ENCODE assay signal across 35 cellular contexts in the genomic region with DNA sequence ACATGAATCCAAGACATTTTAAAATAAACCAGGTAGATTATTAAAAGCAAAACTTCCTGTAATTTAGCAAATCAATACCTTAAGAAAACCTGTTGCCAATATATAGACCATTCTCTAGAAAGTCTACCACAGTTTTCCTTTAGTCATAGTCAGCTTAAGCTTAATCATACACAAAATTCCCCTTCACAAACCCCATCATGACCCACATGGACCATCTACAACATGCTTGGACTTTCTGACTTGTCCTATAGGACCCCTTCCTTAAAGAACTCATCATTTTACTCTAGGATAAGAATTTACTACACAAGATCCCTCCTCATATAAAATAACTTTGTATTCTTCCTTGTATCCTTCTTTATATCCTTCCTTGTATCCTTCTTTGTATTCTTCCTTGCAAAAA. TPM values are rescaled to one million over a fixed set of nuclear protein-coding genes. Genes with fewer than 3 reads are reported as not detected.
"Had no signal": no experiment of that assay in that cellular context is flagged by ENCODE, and none has a peak within 500 bp of the region (broad histone marks: within the 10 kb centered on the region; RNA-seq: fewer than 3 reads in every experiment).

No MANE protein-coding gene starts in this region.

- H3K36me3 ChIP-seq: colonic mucosa, esophagus muscularis mucosa, gastroesophageal sphincter, heart left ventricle, neural progenitor cell, suprapubic skin, transverse colon, upper lobe of right lung, uterus had no signal

- H3K27me3 ChIP-seq: colonic mucosa, heart left ventricle, hepatocyte, suprapubic skin, transverse colon, upper lobe of right lung, uterus had no signal

- H3K36me3 Mint-ChIP-seq: neural progenitor cell had no signal

- FAIRE-seq: endothelial cell of umbilical vein, kidney had no signal

- DNase-seq: colonic mucosa; effector CD8-positive, alpha-beta T cell; endodermal cell; foreskin keratinocyte; heart left ventricle; kidney; mesenchymal stem cell; midbrain; naive thymus-derived CD4-positive, alpha-beta T cell; stimulated activated CD4-positive, alpha-beta T cell treated with anti-CD3 and anti-CD28 coated beads, Interleukin-12 subunit alpha, Interleukin-12 subunit beta, amount 100 ng/mL, for 4 hours; stimulated activated CD4-positive, alpha-beta T cell treated with anti-CD3 and anti-CD28 coated beads, Interleukin-1b, Interleukin-23, amount 100 ng/mL, for 48 hours; stimulated activated CD4-positive, alpha-beta T cell treated with anti-CD3 and anti-CD28 coated beads, Interleukin-4, amount 100 ng/mL, for 1 hour; stimulated activated CD8-positive, alpha-beta memory T cell treated with anti-CD3 and anti-CD28 coated beads, Interleukin-4, amount 100 ng/mL, for 48 hours; stimulated activated naive CD4-positive, alpha-beta T cell; stimulated activated naive CD8-positive, alpha-beta T cell treated with anti-CD3 and anti-CD28 coated beads, Interleukin-15, amount 100 ng/mL, for 72 hours; transverse colon; upper lobe of right lung; uterus had no signal

- H3K27ac ChIP-seq: colonic mucosa, esophagus muscularis mucosa, foreskin keratinocyte, gastroesophageal sphincter, heart left ventricle, hepatocyte, neural progenitor cell, parathyroid adenoma, suprapubic skin, transverse colon, upper lobe of right lung, uterus had no signal

- H3K4me3 ChIP-seq: colonic mucosa, esophagus muscularis mucosa, gastroesophageal sphincter, heart left ventricle, hepatocyte, neural progenitor cell, smooth muscle cell, suprapubic skin, transverse colon, upper lobe of right lung, uterus had no signal

- H3K4me1 Mint-ChIP-seq: endodermal cell; naive thymus-derived CD4-positive, alpha-beta T cell; nephron; neural progenitor cell; stimulated activated naive CD8-positive, alpha-beta T cell treated with anti-CD3 and anti-CD28 coated beads, Interleukin-15, amount 100 ng/mL, for 72 hours had no signal

- H3K4me2 ChIP-seq: hepatocyte, neural progenitor cell, smooth muscle cell had no signal

- H3K27ac Mint-ChIP-seq: dendritic cell treated with granulocyte-macrophage colony-stimulating factor and Interleukin-4, amounts not matched to agents 40 ng/mL and 50 ng/mL, for 4 days; endodermal cell; naive thymus-derived CD4-positive, alpha-beta T cell; nephron; neural progenitor cell; progenitor cell of endocrine pancreas; stimulated activated naive CD8-positive, alpha-beta T cell treated with anti-CD3 and anti-CD28 coated beads, Interleukin-15, amount 100 ng/mL, for 72 hours had no signal

- ATAC-seq: foreskin keratinocyte; gastroesophageal sphincter; heart left ventricle; left lobe of liver; naive thymus-derived CD4-positive, alpha-beta T cell; sciatic nerve; stimulated activated naive CD8-positive, alpha-beta T cell treated with anti-CD3 and anti-CD28 coated beads, Interleukin-15, amount 100 ng/mL, for 72 hours; upper lobe of right lung had no signal

- H3K4me1 ChIP-seq: colonic mucosa, esophagus muscularis mucosa, foreskin keratinocyte, gastroesophageal sphincter, heart left ventricle, neural progenitor cell, parathyroid adenoma, suprapubic skin, upper lobe of right lung, uterus had no signal

- H3K9me3 ChIP-seq: colonic mucosa, suprapubic skin, transverse colon, upper lobe of right lung, uterus had no signal

- H3K4me3 Mint-ChIP-seq: dendritic cell treated with granulocyte-macrophage colony-stimulating factor and Interleukin-4, amounts not matched to agents 40 ng/mL and 50 ng/mL, for 4 days; endodermal cell; naive thymus-derived CD4-positive, alpha-beta T cell; nephron; neural progenitor cell; stimulated activated naive CD8-positive, alpha-beta T cell treated with anti-CD3 and anti-CD28 coated beads, Interleukin-15, amount 100 ng/mL, for 72 hours had no signal

RNA-seq across cellular contexts. Expression of a gene that starts 50.1 kb away (rescaled TPM):
- total RNA-seq: endothelial cell of umbilical vein; esophagus muscularis mucosa; fibroblast of lung; heart left ventricle; lung microvascular endothelial cell; naive thymus-derived CD4-positive, alpha-beta T cell; osteoblast; sciatic nerve had no signal
- polyA plus RNA-seq: endothelial cell of umbilical vein; fibroblast of lung; heart left ventricle; liver; naive thymus-derived CD4-positive, alpha-beta T cell had no signal
